In the genomic region with DNA sequence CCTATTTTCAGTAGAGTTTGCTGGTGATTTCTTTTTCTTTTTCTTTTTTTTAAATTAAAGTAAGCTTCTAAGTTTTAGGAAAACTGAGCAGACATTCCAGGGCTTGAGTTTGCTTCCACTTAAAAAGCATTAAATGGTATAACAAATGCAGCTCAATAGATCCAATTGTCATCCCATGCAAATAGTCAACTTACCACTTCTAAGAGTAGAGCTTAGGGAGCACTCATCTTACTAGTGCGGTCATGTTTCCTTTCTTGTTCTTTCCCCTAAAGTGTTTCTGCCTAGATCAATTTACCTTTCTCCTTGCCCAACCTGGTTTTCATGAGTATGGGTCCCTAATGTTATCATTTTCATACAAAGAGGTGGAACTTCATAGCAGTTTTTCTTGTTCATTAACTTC, we compare ENCODE assay signal across 20 cellular contexts.
"Had no signal": no experiment of that assay in that cellular context is flagged by ENCODE, and none has a peak within 500 bp of the region (broad histone marks: within the 10 kb centered on the region; RNA-seq: fewer than 3 reads in every experiment).

No MANE protein-coding gene starts in this region.

- DNase-seq: dorsolateral prefrontal cortex; effector CD4-positive, alpha-beta T cell; hypothalamus; left ventricle myocardium superior; lower lobe of right lung; natural killer cell; occipital lobe; ovary; posterior cingulate gyrus; psoas muscle; right cardiac atrium; sigmoid colon; spleen; stimulated activated CD4-positive, alpha-beta T cell treated with anti-CD3 and anti-CD28 coated beads, Interleukin-4, amount 100 ng/mL, for 4 hours; upper lobe of left lung had no signal

- H3K4me3 ChIP-seq: dorsolateral prefrontal cortex, lower lobe of right lung, ovary, psoas muscle, sigmoid colon, spleen, thoracic aorta, tibial nerve, upper lobe of left lung had no signal

- H3K4me1 ChIP-seq: lower lobe of right lung, psoas muscle, sigmoid colon, spleen, tibial nerve had no signal

- H3K27ac ChIP-seq: dorsolateral prefrontal cortex, lower lobe of right lung, ovary, psoas muscle, sigmoid colon, spleen, thoracic aorta, tibial nerve, upper lobe of left lung had no signal

- FAIRE-seq: frontal cortex, keratinocyte, urothelium cell line had no signal

- H3K27me3 ChIP-seq: ovary, sigmoid colon, spleen, tibial nerve, upper lobe of left lung had no signal

- H3K36me3 ChIP-seq: lower lobe of right lung, ovary, sigmoid colon, spleen, thoracic aorta, tibial nerve, upper lobe of left lung had no signal

- H3K9me3 ChIP-seq: lower lobe of right lung, ovary, psoas muscle, sigmoid colon, spleen, thoracic aorta, tibial nerve, upper lobe of left lung had no signal
